7 cellular contexts compared by ENCODE assay signal in genomic region chr6:26422329-26422728, GRCh38. TPM values are rescaled to one million over a fixed set of nuclear protein-coding genes. Genes with fewer than 3 reads are reported as not detected.
A peak's percentile ranks its signal among the peaks of the same experiment; 100 is the strongest.
DNase-seq lines count a peak whose midpoint lies in the region; ATAC-seq and TF ChIP-seq lines count a peak whose summit lies in the region.
"Had no signal": no experiment of that assay in that cellular context is flagged by ENCODE, and none has a peak within 500 bp of the region (broad histone marks: within the 10 kb centered on the region; RNA-seq: fewer than 3 reads in every experiment).

No MANE protein-coding gene starts in this region.

- 91% methylated on average over 3 of the region's 3 CpGs for WGBS in right cardiac atrium

- peaks cover 13% of the 10 kb centered on the region for H3K9me3 Mint-ChIP-seq in activated CD4-positive, alpha-beta memory T cell treated with anti-CD3 and anti-CD28 coated beads, Interleukin-2, amount 10 ng/mL, durations not matched to agents 7 days and 5 days

- no peak overlapping the region for H3K4me3 Mint-ChIP-seq in activated CD4-positive, alpha-beta memory T cell treated with anti-CD3 and anti-CD28 coated beads, Interleukin-2, amount 10 ng/mL, durations not matched to agents 7 days and 5 days

- intact Hi-C loops in left cardiac atrium (cut with DNase I) = no loop called here
- intact Hi-C loops in right cardiac atrium (cut with DNase I) = no loop called here

- CTCF ChIA-PET in activated CD4-positive, alpha-beta memory T cell treated with anti-CD3 and anti-CD28 coated beads, Interleukin-2, amount 10 ng/mL, durations not matched to agents 7 days and 5 days (lab: Charles Lee) = no interaction called here

- peaks cover 24% of the 10 kb centered on the region for H3K4me1 Mint-ChIP-seq in activated CD4-positive, alpha-beta memory T cell treated with anti-CD3 and anti-CD28 coated beads, Interleukin-2, amount 10 ng/mL, durations not matched to agents 7 days and 5 days

- no peak overlapping the region for H3K27ac Mint-ChIP-seq in activated CD4-positive, alpha-beta memory T cell treated with anti-CD3 and anti-CD28 coated beads, Interleukin-2, amount 10 ng/mL, durations not matched to agents 7 days and 5 days

- H3K36me3 Mint-ChIP-seq in activated CD4-positive, alpha-beta memory T cell treated with anti-CD3 and anti-CD28 coated beads, Interleukin-2, amount 10 ng/mL, durations not matched to agents 7 days and 5 days (ENCODE audit: low read depth) = peaks cover 37% of the 10 kb centered on the region

- H3K4me3 ChIP-seq in right atrium auricular region (peak overlapping the region; percentile 73 to 87), right cardiac atrium (ENCODE audit: low read length) (peak overlapping the region; percentile 64)

- H3K9me3 ChIP-seq in right atrium auricular region (no peaks in the 10 kb centered on the region), right cardiac atrium (ENCODE audit: control insufficient read depth, low read length) (no peaks in the 10 kb centered on the region)

- H3K4me1 ChIP-seq in right atrium auricular region (peaks cover 0 to 15% of the 10 kb centered on the region in 2 donors), right cardiac atrium (ENCODE audit: control insufficient read depth, insufficient read depth, low read length) (peaks cover 10% of the 10 kb centered on the region)

- no peak for DNase-seq in right atrium auricular region (ENCODE audit: low spot score)
- DNase-seq in left cardiac atrium = no peak
- no peak for DNase-seq in right cardiac atrium
- no peak for DNase-seq in activated CD4-positive, alpha-beta memory T cell treated with anti-CD3 and anti-CD28 coated beads, Interleukin-2, amount 10 ng/mL, durations not matched to agents 7 days and 5 days
- DNase-seq in NCI-H1048 (lab: John Stamatoyannopoulos, UW) = no peak
- DNase-seq: MV-4-11 had no signal

- POLR2A ChIA-PET in activated CD4-positive, alpha-beta memory T cell treated with anti-CD3 and anti-CD28 coated beads, Interleukin-2, amount 10 ng/mL, durations not matched to agents 7 days and 5 days (lab: Charles Lee) = no interaction called here

- H3K36me3 ChIP-seq in right atrium auricular region = peaks cover 14% of the 10 kb centered on the region

- no peak for TF ChIP-seq CTCF in right atrium auricular region (IDR thresholded peaks at IDR 0.05)

- H3K27ac ChIP-seq in right atrium auricular region (no peak overlapping the region), right cardiac atrium (ENCODE audit: low read length) (no peak overlapping the region)

- H3K27me3 ChIP-seq in right atrium auricular region = no peaks in the 10 kb centered on the region
- no peaks in the 10 kb centered on the region for H3K27me3 ChIP-seq in right cardiac atrium (ENCODE audit: control insufficient read depth, insufficient read depth)

- ATAC-seq in left cardiac atrium (no peak), right cardiac atrium (no peak), HG02610 (IDR thresholded peaks at IDR 0.05; ENCODE audit: unreplicated experiment) (no peak)

- no peaks in the 10 kb centered on the region for H3K27me3 Mint-ChIP-seq in activated CD4-positive, alpha-beta memory T cell treated with anti-CD3 and anti-CD28 coated beads, Interleukin-2, amount 10 ng/mL, durations not matched to agents 7 days and 5 days

RNA-seq across cellular contexts. Expression of gene BTN3A3, which starts 18.0 kb away (rescaled TPM):
- total RNA-seq in right atrium auricular region = 1 to 10 TPM; 5.6 to 8.7 TPM
- total RNA-seq in left cardiac atrium = 10 to 100 TPM in 1 of 2 donors, 1 to 10 TPM in 1; 8.9 to 13.3 TPM
- 10 to 100 TPM in 2 of 4 donors, 1 to 10 TPM in 2; 6.1 to 13.6 (median 9.1) TPM for total RNA-seq in right cardiac atrium
- polyA plus RNA-seq in right cardiac atrium = 6.1 TPM
- total RNA-seq in activated CD4-positive, alpha-beta memory T cell treated with anti-CD3 and anti-CD28 coated beads, Interleukin-2, amount 10 ng/mL, durations not matched to agents 7 days and 5 days = 10 to 100 TPM; 63.5 to 63.6 TPM

RNA-seq across cellular contexts. Expression of gene BTN3A1, which starts 20.3 kb away (rescaled TPM):
- 1 to 10 TPM; 3.6 to 6.6 TPM for total RNA-seq in right atrium auricular region
- 10 to 100 TPM in 1 of 2 donors, 1 to 10 TPM in 1; 5.7 to 12.4 TPM for total RNA-seq in left cardiac atrium
- total RNA-seq in right cardiac atrium = 10 to 100 TPM in 3 of 4 donors, 1 to 10 TPM in 1; 6.8 to 11.2 (median 10.7) TPM
- 4.4 TPM for polyA plus RNA-seq in right cardiac atrium
- 100 to 1,000 TPM; 100 to 103 TPM for total RNA-seq in activated CD4-positive, alpha-beta memory T cell treated with anti-CD3 and anti-CD28 coated beads, Interleukin-2, amount 10 ng/mL, durations not matched to agents 7 days and 5 days

RNA-seq across cellular contexts. Expression of gene BTN2A1, which starts 35.4 kb away (rescaled TPM):
- total RNA-seq in right atrium auricular region = 10 to 100 TPM in 1 of 2 donors, 1 to 10 TPM in 1; 7.6 to 13.9 TPM
- total RNA-seq in left cardiac atrium = 10 to 100 TPM; 16.1 to 19.1 TPM
- 10 to 100 TPM; 17.1 to 26.3 (median 21.1) TPM for total RNA-seq in right cardiac atrium
- polyA plus RNA-seq in right cardiac atrium = 10.9 TPM
- total RNA-seq in activated CD4-positive, alpha-beta memory T cell treated with anti-CD3 and anti-CD28 coated beads, Interleukin-2, amount 10 ng/mL, durations not matched to agents 7 days and 5 days = 10 to 100 TPM; 28.2 to 31.0 TPM

RNA-seq across cellular contexts. Expression of gene BTN2A2, which starts 39.4 kb away (rescaled TPM):
- total RNA-seq in right atrium auricular region (1 to 10 TPM; 2.6 to 4.4 TPM), left cardiac atrium (1 to 10 TPM; 6.1 to 9.8 TPM), right cardiac atrium (10 to 100 TPM in 1 of 4 donors, 1 to 10 TPM in 3; 5.5 to 10.3 (median 7.8) TPM)
- 4.7 TPM for polyA plus RNA-seq in right cardiac atrium
- total RNA-seq in activated CD4-positive, alpha-beta memory T cell treated with anti-CD3 and anti-CD28 coated beads, Interleukin-2, amount 10 ng/mL, durations not matched to agents 7 days and 5 days = 10 to 100 TPM; 23.4 to 25.7 TPM

RNA-seq across cellular contexts. Expression of gene BTN3A2, which starts 57.3 kb away (rescaled TPM):
- 10 to 100 TPM in 1 of 2 donors, 1 to 10 TPM in 1; 6.5 to 12.9 TPM for total RNA-seq in right atrium auricular region
- 10 to 100 TPM in 1 of 2 donors, 1 to 10 TPM in 1; 6.8 to 21.3 TPM for total RNA-seq in left cardiac atrium
- total RNA-seq in right cardiac atrium = 10 to 100 TPM in 3 of 4 donors, 1 to 10 TPM in 1; 7.2 to 24.3 (median 14.2) TPM
- 7.8 TPM for polyA plus RNA-seq in right cardiac atrium
- total RNA-seq in activated CD4-positive, alpha-beta memory T cell treated with anti-CD3 and anti-CD28 coated beads, Interleukin-2, amount 10 ng/mL, durations not matched to agents 7 days and 5 days = 100 to 1,000 TPM; 120 to 130 TPM

Comparison
In these comparisons a context has a peak if more than half of its experiments do, and no peak if none do; other contexts are left out.
1. RNA of gene BTN3A3, which starts 18.0 kb away (total RNA-seq): 63.5 to 63.6 TPM in activated CD4-positive, alpha-beta memory T cell treated with anti-CD3 and anti-CD28 coated beads, Interleukin-2, amount 10 ng/mL, durations not matched to agents 7 days and 5 days; 8.9 to 13.3 TPM in left cardiac atrium, 6.1 to 13.6 TPM in right cardiac atrium and 5.6 to 8.7 TPM in right atrium auricular region; every median in the first group is over 4 times any median in the second.
2. RNA of gene BTN3A1, which starts 20.3 kb away (total RNA-seq): 100 to 103 TPM in activated CD4-positive, alpha-beta memory T cell treated with anti-CD3 and anti-CD28 coated beads, Interleukin-2, amount 10 ng/mL, durations not matched to agents 7 days and 5 days; 5.7 to 12.4 TPM in left cardiac atrium, 6.8 to 11.2 TPM in right cardiac atrium and 3.6 to 6.6 TPM in right atrium auricular region; every median in the first group is over 4 times any median in the second.